ENCODE assay signal across 1 cellular context in the genomic region with DNA sequence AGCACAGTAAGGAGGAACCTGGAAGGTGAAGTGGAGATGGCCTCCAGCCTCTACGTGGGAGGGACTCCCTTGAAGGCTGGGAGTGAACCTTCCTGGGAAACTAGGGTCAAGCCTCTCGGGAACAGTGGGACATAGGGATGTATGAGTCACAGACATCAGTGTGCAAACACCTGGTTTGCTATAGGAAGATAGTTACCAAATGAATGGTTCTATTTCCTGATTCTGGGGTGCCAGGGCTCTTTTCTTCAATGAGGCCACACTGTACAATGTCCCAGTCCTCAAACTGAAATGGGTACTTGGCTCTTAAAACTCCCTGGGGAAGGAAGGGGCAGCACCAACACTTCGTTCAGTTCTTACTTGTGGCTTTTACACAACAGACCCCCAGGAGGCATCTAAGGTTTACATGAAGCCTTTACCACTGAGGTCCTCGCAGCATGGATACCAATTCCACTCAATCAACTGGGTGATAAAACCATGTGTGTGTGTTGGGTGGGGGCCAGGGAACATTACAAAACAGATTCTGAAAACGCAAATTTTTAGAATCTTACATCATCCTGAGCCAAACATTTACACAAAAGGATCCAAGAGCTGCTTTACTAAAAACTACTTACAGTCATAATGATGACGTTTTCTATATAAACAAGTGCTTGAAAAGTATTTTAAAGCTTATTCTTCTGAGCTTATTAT.
TF ChIP-seq lines count a peak whose summit lies in the region.

No MANE protein-coding gene starts in this region.

TF ChIP-seq in K562, 482 proteins besides CTCF, POLR2A, EP300 and RAD21 (continues in another document):
- TF ChIP-seq DACH1 (IDR thresholded peaks at IDR 0.05; ENCODE audit: partially characterized antibody) (no peak), CBFA2T2 (conservative IDR thresholded peaks at IDR 0.05) (no peak), NR4A1 (CRISPR knock-in tag; IDR thresholded peaks at IDR 0.05) (no peak), NR4A1 (tag; IDR thresholded peaks at IDR 0.05) (peak; percentile 26; the same call in 1 of the 2 replicates), ZNF12 (CRISPR knock-in tag; IDR thresholded peaks at IDR 0.05) (no peak), PHTF2 (CRISPR knock-in tag; IDR thresholded peaks at IDR 0.05) (no peak), EP400 (IDR thresholded peaks at IDR 0.05) (peak; percentile 73), SRSF1 (IDR thresholded peaks at IDR 0.05; ENCODE audit: low read depth, low read length) (no peak), KLF6 (CRISPR knock-in tag; IDR thresholded peaks at IDR 0.05; ENCODE audit: borderline replicate concordance) (peak; percentile 29; the same call in 1 of the 2 replicates), ZNF41 (CRISPR knock-in tag; conservative IDR thresholded peaks at IDR 0.05) (no peak), ZNF253 (CRISPR knock-in tag; conservative IDR thresholded peaks at IDR 0.05) (no peak), KAT2B (IDR thresholded peaks at IDR 0.05; ENCODE audit: low read depth, low read length) (no peak), ZFP30 (CRISPR knock-in tag; IDR thresholded peaks at IDR 0.05; ENCODE audit: borderline replicate concordance) (no peak), MYBL2 (IDR thresholded peaks at IDR 0.05; ENCODE audit: low read depth) (no peak), MYBL2 (CRISPR knock-in tag; IDR thresholded peaks at IDR 0.05; ENCODE audit: borderline replicate concordance) (no peak), NR2C2 (CRISPR knock-in tag; IDR thresholded peaks at IDR 0.05) (no peak), NR2C2 (tag; IDR thresholded peaks at IDR 0.05) (peak; percentile 63; the same call in 1 of the 2 replicates), DMBX1 (CRISPR knock-in tag; IDR thresholded peaks at IDR 0.05; ENCODE audit: borderline replicate concordance) (0 out of 2 replicates have a peak, but pooled peaks have one; percentile 12), MEF2A (IDR thresholded peaks at IDR 0.05; ENCODE audit: control insufficient read depth, low read depth, low read length) (0 out of 2 replicates have a peak, but pooled peaks have one; percentile 29), BACH1 (tag; IDR thresholded peaks at IDR 0.05) (peak; percentile 22; the same call in 1 of the 2 replicates), ATF7 (IDR thresholded peaks at IDR 0.05) (peak; percentile 51; the same call in 1 of the 2 replicates), IRF9 (tag; IDR thresholded peaks at IDR 0.05) (peak; percentile 4; the same call in 1 of the 2 replicates), ZBED1 (IDR thresholded peaks at IDR 0.05) (no peak), ILF3 (IDR thresholded peaks at IDR 0.05; ENCODE audit: borderline replicate concordance) (no peak), SMARCA5 (IDR thresholded peaks at IDR 0.05) (no peak), ZKSCAN1 (IDR thresholded peaks at IDR 0.05; ENCODE audit: low read depth, low read length) (no peak), MGA (IDR thresholded peaks at IDR 0.05) (peak; percentile 70), NCOR1 (IDR thresholded peaks at IDR 0.05) (no peak)
- TF ChIP-seq, protein P1, sequence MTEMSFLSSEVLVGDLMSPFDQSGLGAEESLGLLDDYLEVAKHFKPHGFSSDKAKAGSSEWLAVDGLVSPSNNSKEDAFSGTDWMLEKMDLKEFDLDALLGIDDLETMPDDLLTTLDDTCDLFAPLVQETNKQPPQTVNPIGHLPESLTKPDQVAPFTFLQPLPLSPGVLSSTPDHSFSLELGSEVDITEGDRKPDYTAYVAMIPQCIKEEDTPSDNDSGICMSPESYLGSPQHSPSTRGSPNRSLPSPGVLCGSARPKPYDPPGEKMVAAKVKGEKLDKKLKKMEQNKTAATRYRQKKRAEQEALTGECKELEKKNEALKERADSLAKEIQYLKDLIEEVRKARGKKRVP (CRISPR knock-in tag; IDR thresholded peaks at IDR 0.05), result peak; percentile 77
- TF ChIP-seq, protein P2, sequence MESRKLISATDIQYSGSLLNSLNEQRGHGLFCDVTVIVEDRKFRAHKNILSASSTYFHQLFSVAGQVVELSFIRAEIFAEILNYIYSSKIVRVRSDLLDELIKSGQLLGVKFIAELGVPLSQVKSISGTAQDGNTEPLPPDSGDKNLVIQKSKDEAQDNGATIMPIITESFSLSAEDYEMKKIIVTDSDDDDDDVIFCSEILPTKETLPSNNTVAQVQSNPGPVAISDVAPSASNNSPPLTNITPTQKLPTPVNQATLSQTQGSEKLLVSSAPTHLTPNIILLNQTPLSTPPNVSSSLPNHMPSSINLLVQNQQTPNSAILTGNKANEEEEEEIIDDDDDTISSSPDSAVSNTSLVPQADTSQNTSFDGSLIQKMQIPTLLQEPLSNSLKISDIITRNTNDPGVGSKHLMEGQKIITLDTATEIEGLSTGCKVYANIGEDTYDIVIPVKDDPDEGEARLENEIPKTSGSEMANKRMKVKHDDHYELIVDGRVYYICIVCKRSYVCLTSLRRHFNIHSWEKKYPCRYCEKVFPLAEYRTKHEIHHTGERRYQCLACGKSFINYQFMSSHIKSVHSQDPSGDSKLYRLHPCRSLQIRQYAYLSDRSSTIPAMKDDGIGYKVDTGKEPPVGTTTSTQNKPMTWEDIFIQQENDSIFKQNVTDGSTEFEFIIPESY (CRISPR knock-in tag; IDR thresholded peaks at IDR 0.05), result no peak
- TF ChIP-seq, protein P3, sequence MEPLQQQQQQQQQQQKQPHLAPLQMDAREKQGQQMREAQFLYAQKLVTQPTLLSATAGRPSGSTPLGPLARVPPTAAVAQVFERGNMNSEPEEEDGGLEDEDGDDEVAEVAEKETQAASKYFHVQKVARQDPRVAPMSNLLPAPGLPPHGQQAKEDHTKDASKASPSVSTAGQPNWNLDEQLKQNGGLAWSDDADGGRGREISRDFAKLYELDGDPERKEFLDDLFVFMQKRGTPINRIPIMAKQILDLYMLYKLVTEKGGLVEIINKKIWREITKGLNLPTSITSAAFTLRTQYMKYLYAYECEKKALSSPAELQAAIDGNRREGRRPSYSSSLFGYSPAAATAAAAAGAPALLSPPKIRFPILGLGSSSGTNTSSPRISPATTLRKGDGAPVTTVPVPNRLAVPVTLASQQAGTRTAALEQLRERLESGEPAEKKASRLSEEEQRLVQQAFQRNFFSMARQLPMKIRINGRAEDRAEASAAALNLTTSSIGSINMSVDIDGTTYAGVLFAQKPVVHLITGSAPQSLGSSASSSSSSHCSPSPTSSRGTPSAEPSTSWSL (CRISPR knock-in tag; IDR thresholded peaks at IDR 0.05; ENCODE audit: borderline replicate concordance), result no peak
- TF ChIP-seq, protein P4, sequence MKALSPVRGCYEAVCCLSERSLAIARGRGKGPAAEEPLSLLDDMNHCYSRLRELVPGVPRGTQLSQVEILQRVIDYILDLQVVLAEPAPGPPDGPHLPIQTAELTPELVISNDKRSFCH (CRISPR knock-in tag; IDR thresholded peaks at IDR 0.05), result no peak
- TF ChIP-seq, protein P4 (tag; IDR thresholded peaks at IDR 0.05), result peak; percentile 29; the same call in 1 of the 2 replicates
- TF ChIP-seq, protein P5, sequence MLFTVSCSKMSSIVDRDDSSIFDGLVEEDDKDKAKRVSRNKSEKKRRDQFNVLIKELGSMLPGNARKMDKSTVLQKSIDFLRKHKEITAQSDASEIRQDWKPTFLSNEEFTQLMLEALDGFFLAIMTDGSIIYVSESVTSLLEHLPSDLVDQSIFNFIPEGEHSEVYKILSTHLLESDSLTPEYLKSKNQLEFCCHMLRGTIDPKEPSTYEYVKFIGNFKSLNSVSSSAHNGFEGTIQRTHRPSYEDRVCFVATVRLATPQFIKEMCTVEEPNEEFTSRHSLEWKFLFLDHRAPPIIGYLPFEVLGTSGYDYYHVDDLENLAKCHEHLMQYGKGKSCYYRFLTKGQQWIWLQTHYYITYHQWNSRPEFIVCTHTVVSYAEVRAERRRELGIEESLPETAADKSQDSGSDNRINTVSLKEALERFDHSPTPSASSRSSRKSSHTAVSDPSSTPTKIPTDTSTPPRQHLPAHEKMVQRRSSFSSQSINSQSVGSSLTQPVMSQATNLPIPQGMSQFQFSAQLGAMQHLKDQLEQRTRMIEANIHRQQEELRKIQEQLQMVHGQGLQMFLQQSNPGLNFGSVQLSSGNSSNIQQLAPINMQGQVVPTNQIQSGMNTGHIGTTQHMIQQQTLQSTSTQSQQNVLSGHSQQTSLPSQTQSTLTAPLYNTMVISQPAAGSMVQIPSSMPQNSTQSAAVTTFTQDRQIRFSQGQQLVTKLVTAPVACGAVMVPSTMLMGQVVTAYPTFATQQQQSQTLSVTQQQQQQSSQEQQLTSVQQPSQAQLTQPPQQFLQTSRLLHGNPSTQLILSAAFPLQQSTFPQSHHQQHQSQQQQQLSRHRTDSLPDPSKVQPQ (CRISPR knock-in tag; IDR thresholded peaks at IDR 0.05; ENCODE audit: borderline replicate concordance), result no peak
